ENCODE assay signal across 23 cellular contexts in the genomic region with DNA sequence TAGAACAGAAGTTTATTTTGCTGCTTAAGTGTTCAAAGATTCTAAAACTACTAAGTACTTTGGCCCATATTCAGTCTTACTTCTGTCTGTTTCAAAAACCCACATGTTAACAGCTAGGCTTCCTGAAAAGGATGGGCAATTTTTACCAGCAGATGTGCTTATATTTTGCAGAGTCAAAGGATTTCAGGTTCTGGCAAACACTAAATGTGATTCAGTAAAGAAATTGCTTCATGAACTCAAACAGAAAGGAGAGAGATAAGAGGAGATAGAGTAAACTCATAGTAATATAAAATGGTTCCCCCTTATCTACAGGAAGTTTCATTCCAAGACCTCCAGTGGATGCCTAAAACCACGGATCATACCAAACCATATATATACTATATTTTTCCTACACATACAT.
A peak's percentile ranks its signal among the peaks of the same experiment; 100 is the strongest.
DNase-seq lines count a peak whose midpoint lies in the region; ATAC-seq, FAIRE-seq and TF ChIP-seq lines count a peak whose summit lies in the region.
"Had no signal": no experiment of that assay in that cellular context is flagged by ENCODE, and none has a peak within 500 bp of the region (broad histone marks: within the 10 kb centered on the region; RNA-seq: fewer than 3 reads in every experiment).

No MANE protein-coding gene starts in this region.

- H3K4me2 ChIP-seq in HepG2 (ENCODE audit: low read depth, low read length), result no peak overlapping the region
- H3K4me2 ChIP-seq: GM23338 had no signal

- H3K9ac ChIP-seq in liver (ENCODE audit: low read depth in 1 of 2, low read length in 2 of 2), result no peak overlapping the region
- no peak overlapping the region for H3K9ac ChIP-seq in HepG2 (ENCODE audit: insufficient read depth, low read depth, low read length)

- H3K4me3 ChIP-seq in liver (ENCODE audit: low read depth in 1 of 3, low read length in 3 of 3) (no peak overlapping the region), HepG2 (replicated peaks in 1 of 3; ENCODE audit: insufficient read depth in 1 of 3, low read depth in 2 of 3, low read length in 3 of 3) (no peak overlapping the region), brain microvascular endothelial cell (ENCODE audit: low read depth, low read length) (no peak overlapping the region), transverse colon (no peak overlapping the region)
- H3K4me3 ChIP-seq: GM23338, SJSA1 had no signal

- no TSS peak for BruUV-seq in HepG2 (replicated peaks; lab: Mats Ljungman, UMichigan)

- H3K27me3 ChIP-seq in liver (ENCODE audit: control insufficient read depth in 4 of 4, insufficient read depth in 4 of 4, low read length in 3 of 4) (no peaks in the 10 kb centered on the region), HepG2 (ENCODE audit: control insufficient read depth in 1 of 2, insufficient read depth in 2 of 2, low read length in 2 of 2) (no peaks in the 10 kb centered on the region), brain microvascular endothelial cell (replicated peaks) (no peaks in the 10 kb centered on the region), transverse colon (no peaks in the 10 kb centered on the region)
- H3K27me3 ChIP-seq: SJSA1 had no signal

- POLR2A ChIA-PET in HepG2 (lab: Yijun Ruan, JAX), result no interaction called here

- H3K27ac ChIP-seq in liver (ENCODE audit: low read depth in 1 of 2, low read length in 2 of 2) (no peak overlapping the region), HepG2 (ENCODE audit: extremely low read length, insufficient read depth, low read length) (no peak overlapping the region), brain microvascular endothelial cell (no peak overlapping the region), transverse colon (no peak overlapping the region)
- H3K27ac ChIP-seq: SJSA1 had no signal

- intact Hi-C loops in HepG2 (cut with micrococcal nuclease; ENCODE audit: unreplicated experiment) (no loop called here), transverse colon (cut with DNase I; ENCODE audit: low total_unique reads) (no loop called here)

- H2AFZ ChIP-seq in HepG2 (ENCODE audit: low read length), result no peak overlapping the region
- H2AFZ ChIP-seq: GM23338 had no signal

- TF ChIP-seq RAD21 in liver (IDR thresholded peaks at IDR 0.05), result peak in 1 of 2 donors; percentile 19
- no peak for TF ChIP-seq RAD21 in HepG2 (CRISPR knock-in tag; IDR thresholded peaks at IDR 0.05)

- no peaks in the 10 kb centered on the region for H3K79me2 ChIP-seq in HepG2 (ENCODE audit: insufficient read depth, low read length)

- DNase-seq in HepG2 (ENCODE audit: low spot score), result no peak
- DNase-seq in brain microvascular endothelial cell, result peak; percentile 7
- DNase-seq in HCEC 1CT, result no peak
- no peak for DNase-seq in activated CD4-positive, CD25-positive, alpha-beta regulatory T cell treated with anti-CD3 and anti-CD28 coated beads, Interleukin-2, amount 50 U/mL, for 72 hours
- no peak for DNase-seq in transverse colon
- DNase-seq: 8988T, DMS153, H9, HFFc6, MV-4-11, NCI-H1105, NCI-H1436 treated with DMSO at 0.1 percent for 48 hours, NCI-H187 treated with DMSO at 0.1 percent for 48 hours, NCI-H446, NCI-H524 treated with DMSO at 0.1 percent for 48 hours, NCI-H774, Right ventricle myocardium superior, RPMI8226 had no signal

- peaks cover 0 to 8% (median under 1%) of the 10 kb centered on the region in 4 donors for H3K4me1 ChIP-seq in liver (ENCODE audit: control insufficient read depth in 4 of 4, insufficient read depth in 4 of 4, low read length in 3 of 4)
- H3K4me1 ChIP-seq in HepG2 (ENCODE audit: insufficient read depth, low read length), result no peaks in the 10 kb centered on the region
- H3K4me1 ChIP-seq in transverse colon, result no peaks in the 10 kb centered on the region
- H3K4me1 ChIP-seq: SJSA1 had no signal

- H3K36me3 ChIP-seq in liver (ENCODE audit: control insufficient read depth in 4 of 4, insufficient read depth in 3 of 4, low read depth in 1 of 4, low read length in 3 of 4), result no peaks in the 10 kb centered on the region
- no peaks in the 10 kb centered on the region for H3K36me3 ChIP-seq in HepG2 (replicated peaks in 1 of 2; ENCODE audit: control insufficient read depth in 1 of 2, insufficient read depth in 2 of 2, low read length in 2 of 2)
- H3K36me3 ChIP-seq in brain microvascular endothelial cell (replicated peaks), result no peaks in the 10 kb centered on the region
- no peaks in the 10 kb centered on the region for H3K36me3 ChIP-seq in transverse colon
- H3K36me3 ChIP-seq: SJSA1 had no signal

- in situ Hi-C loops in HepG2 (cut with HindIII; ENCODE audit: extremely low pct_ligation_motif_present, low pct_unique_long_range_greater_than_20kb), result loop anchor here (25.0 kb wide), 2 partner anchors 399 to 749 kb away; no protein-coding TSS in a partner anchor
- in situ Hi-C loops in brain microvascular endothelial cell (cut with HindIII; ENCODE audit: low pct_ligation_motif_present, low sequenced_read_pairs), result no loop called here
- in situ Hi-C loops in transverse colon (cut with MboI; ENCODE audit: low pct_ligation_motif_present in 1 of 4, low pct_unique_long_range_greater_than_20kb in 1 of 4, low sequenced_read_pairs in 3 of 4), result loop anchor here (10.0 to 25.0 kb wide), 5 partner anchors 399 to 774 kb away; no protein-coding TSS in a partner anchor

- TF ChIP-seq POLR2A in HepG2 (IDR thresholded peaks at IDR 0.05; ENCODE audit: insufficient read depth in 1 of 2, low read depth in 2 of 2, low read length in 2 of 2) (no peak), transverse colon (IDR thresholded peaks at IDR 0.05) (no peak)

- no peak for TF ChIP-seq EP300 in HepG2 (IDR thresholded peaks at IDR 0.05; ENCODE audit: low read depth in 2 of 2, low read length in 2 of 2)
- TF ChIP-seq EP300 in HepG2 (CRISPR knock-in tag; IDR thresholded peaks at IDR 0.05; ENCODE audit: borderline replicate concordance), result no peak
- TF ChIP-seq EP300 in transverse colon (IDR thresholded peaks at IDR 0.05; ENCODE audit: low read depth), result no peak

- FAIRE-seq in HepG2 (lab: Jason Lieb, UNC) (no peak), islet of Langerhans (lab: Jason Lieb, UNC) (peak; percentile 47)
- FAIRE-seq: HTR-8/SVneo had no signal

- ATAC-seq in HepG2, result no peak
- ATAC-seq: GM23338 had no signal

- 16% methylated on average over 1 of the region's 1 CpG for WGBS in liver
- 54% methylated on average over 1 of the region's 1 CpG for WGBS in HepG2 (ENCODE audit: low lambda C conversion rate)
- WGBS in transverse colon (ENCODE audit: low coverage in 1 of 2), 2 donors, result 42 to 50% methylated on average over 1 of the region's 1 CpG

- no peaks in the 10 kb centered on the region for H4K20me1 ChIP-seq in HepG2 (ENCODE audit: insufficient read depth, low read length)

- no peaks in the 10 kb centered on the region for H3K9me3 ChIP-seq in liver (ENCODE audit: control insufficient read depth in 4 of 4, low read length in 3 of 4)
- H3K9me3 ChIP-seq in HepG2 (ENCODE audit: low read length), result peaks cover 50% of the 10 kb centered on the region
- no peaks in the 10 kb centered on the region for H3K9me3 ChIP-seq in transverse colon
- H3K9me3 ChIP-seq: SJSA1 had no signal

- CTCF ChIA-PET in HepG2 (lab: Yijun Ruan, JAX; ENCODE audit: low intra/inter-chr PET ratio, low total read pairs), result no interaction called here

- TF ChIP-seq CTCF in liver (IDR thresholded peaks at IDR 0.05; ENCODE audit: low read depth, low read length, missing input control) (no peak), HepG2 (CRISPR knock-in tag; IDR thresholded peaks at IDR 0.05) (no peak), brain microvascular endothelial cell (IDR thresholded peaks at IDR 0.05; ENCODE audit: low read depth, low read length, missing control alignments) (no peak), transverse colon (IDR thresholded peaks at IDR 0.05) (no peak)

TF ChIP-seq in liver, 16 proteins besides CTCF, POLR2A, EP300 and RAD21 (continues in another document):
- TF ChIP-seq SP1 (IDR thresholded peaks at IDR 0.05) (no peak), HNF4A (conservative IDR thresholded peaks at IDR 0.05) (peak; percentile 14 to 42), JUND (IDR thresholded peaks at IDR 0.05) (no peak), GABPA (IDR thresholded peaks at IDR 0.05 in 1 of 2, conservative IDR thresholded peaks at IDR 0.05 in 1 of 2) (no peak), TAF1 (conservative IDR thresholded peaks at IDR 0.05) (no peak), YY1 (IDR thresholded peaks at IDR 0.05) (peak; percentile 57)
- TF ChIP-seq, protein P1, sequence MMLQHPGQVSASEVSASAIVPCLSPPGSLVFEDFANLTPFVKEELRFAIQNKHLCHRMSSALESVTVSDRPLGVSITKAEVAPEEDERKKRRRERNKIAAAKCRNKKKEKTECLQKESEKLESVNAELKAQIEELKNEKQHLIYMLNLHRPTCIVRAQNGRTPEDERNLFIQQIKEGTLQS (IDR thresholded peaks at IDR 0.05), result no peak

TF ChIP-seq in HepG2, 621 proteins besides CTCF, POLR2A, EP300 and RAD21:
- no peak for TF ChIP-seq CC2D1A (CRISPR knock-in tag; IDR thresholded peaks at IDR 0.05)
